Comparison of ENCODE assay signal across 8 cellular contexts in the genomic region with DNA sequence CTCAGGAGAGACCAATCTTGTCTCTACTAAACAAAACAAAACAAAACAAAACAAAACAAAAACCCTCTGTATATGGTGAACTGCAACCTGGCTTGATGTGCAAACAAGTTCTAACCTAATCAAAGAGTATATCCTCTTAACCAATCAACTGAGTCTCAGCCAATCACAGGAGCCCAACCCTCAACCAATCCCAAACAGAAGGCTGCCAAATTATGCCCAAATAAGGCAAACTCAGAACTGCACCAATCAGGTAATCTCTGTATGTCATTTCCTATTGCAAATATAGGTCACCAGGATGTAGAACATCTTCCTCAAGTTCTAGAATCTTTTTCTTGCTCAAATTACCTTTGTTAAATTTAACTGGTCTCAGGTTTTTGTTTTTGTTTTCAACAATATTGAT. TPM values are rescaled to one million over a fixed set of nuclear protein-coding genes. Genes with fewer than 3 reads are reported as not detected.
A peak's percentile ranks its signal among the peaks of the same experiment; 100 is the strongest.
DNase-seq lines count a peak whose midpoint lies in the region; ATAC-seq and TF ChIP-seq lines count a peak whose summit lies in the region.

No MANE protein-coding gene starts in this region.

- H3K4me1 ChIP-seq in iPS-20b (ENCODE audit: insufficient read depth, low read length), result no peaks in the 10 kb centered on the region

- H3K4me3 Mint-ChIP-seq in T-helper 17 cell, result no peak overlapping the region

- H3K27ac Mint-ChIP-seq in T-helper 17 cell, result peak overlapping the region; percentile 49

- TF ChIP-seq CTCF in HL-60 (IDR thresholded peaks at IDR 0.05; ENCODE audit: insufficient read depth, low read length), result no peak

- H3K27me3 ChIP-seq in HL-60 (ENCODE audit: insufficient read depth, poor library complexity, severe bottlenecking) (no peaks in the 10 kb centered on the region), iPS-20b (ENCODE audit: insufficient read depth, low read length) (no peaks in the 10 kb centered on the region)

- ATAC-seq in T-helper 17 cell (peak; percentile 47), HG03469 (IDR thresholded peaks at IDR 0.05; ENCODE audit: unreplicated experiment) (no peak)

- H3K27me3 Mint-ChIP-seq in T-helper 17 cell, result no peaks in the 10 kb centered on the region

- no peak overlapping the region for H3K9ac ChIP-seq in iPS-20b (ENCODE audit: low read depth, low read length)

- peaks cover 42% of the 10 kb centered on the region for H3K4me1 Mint-ChIP-seq in T-helper 17 cell

- H3K4me3 ChIP-seq in HL-60 (replicated peaks; ENCODE audit: insufficient read depth, low read length) (no peak overlapping the region), iPS-20b (ENCODE audit: low read length) (no peak overlapping the region)

- peaks cover 2% of the 10 kb centered on the region for H3K36me3 Mint-ChIP-seq in T-helper 17 cell (ENCODE audit: low read depth)

- peaks cover 26% of the 10 kb centered on the region for H3K36me3 ChIP-seq in iPS-20b (ENCODE audit: insufficient read depth, low read depth, low read length)

- no peaks in the 10 kb centered on the region for H3K9me3 ChIP-seq in T-helper 17 cell (ENCODE audit: control insufficient read depth, low read length, poor library complexity, severe bottlenecking)
- H3K9me3 ChIP-seq in iPS-20b (ENCODE audit: insufficient read depth, low read depth, low read length), result no peaks in the 10 kb centered on the region

- peak; percentile 78 for DNase-seq in NCI-H748 (lab: John Stamatoyannopoulos, UW; ENCODE audit: unreplicated experiment)
- no peak for DNase-seq in NCI-H748 treated with DMSO at 0.1 percent for 48 hours (lab: John Stamatoyannopoulos, UW)
- DNase-seq in HL-60 (ENCODE audit: low read depth in 1 of 2, low spot score in 1 of 2), result no peak
- DNase-seq in T-helper 17 cell, result no peak
- no peak for DNase-seq in C1 segment of cervical spinal cord (lab: John Stamatoyannopoulos, UW)
- no peak for DNase-seq in NCI-H2227 treated with DMSO at 0.1 percent for 48 hours (lab: John Stamatoyannopoulos, UW)

- H3K27ac ChIP-seq in HL-60 (replicated peaks) (peak overlapping the region; percentile 27; the same call in 1 of the 2 replicates), iPS-20b (ENCODE audit: low read length) (peak overlapping the region; percentile 7)

RNA-seq across cellular contexts. Expression of gene FAM133B, which starts 5.2 kb away (rescaled TPM):
- 10 to 100 TPM; 71.6 to 77.0 TPM for total RNA-seq in T-helper 17 cell

RNA-seq across cellular contexts. Expression of gene RBM48, which starts 56.4 kb away (rescaled TPM):
- total RNA-seq in T-helper 17 cell, result 10 to 100 TPM; 27.7 to 29.3 TPM

RNA-seq across cellular contexts. Expression of gene PEX1, which starts 56.6 kb away (rescaled TPM):
- 10 to 100 TPM; 18.2 to 19.1 TPM for total RNA-seq in T-helper 17 cell
